ENCODE assay signal across 1 cellular context in the genomic region with DNA sequence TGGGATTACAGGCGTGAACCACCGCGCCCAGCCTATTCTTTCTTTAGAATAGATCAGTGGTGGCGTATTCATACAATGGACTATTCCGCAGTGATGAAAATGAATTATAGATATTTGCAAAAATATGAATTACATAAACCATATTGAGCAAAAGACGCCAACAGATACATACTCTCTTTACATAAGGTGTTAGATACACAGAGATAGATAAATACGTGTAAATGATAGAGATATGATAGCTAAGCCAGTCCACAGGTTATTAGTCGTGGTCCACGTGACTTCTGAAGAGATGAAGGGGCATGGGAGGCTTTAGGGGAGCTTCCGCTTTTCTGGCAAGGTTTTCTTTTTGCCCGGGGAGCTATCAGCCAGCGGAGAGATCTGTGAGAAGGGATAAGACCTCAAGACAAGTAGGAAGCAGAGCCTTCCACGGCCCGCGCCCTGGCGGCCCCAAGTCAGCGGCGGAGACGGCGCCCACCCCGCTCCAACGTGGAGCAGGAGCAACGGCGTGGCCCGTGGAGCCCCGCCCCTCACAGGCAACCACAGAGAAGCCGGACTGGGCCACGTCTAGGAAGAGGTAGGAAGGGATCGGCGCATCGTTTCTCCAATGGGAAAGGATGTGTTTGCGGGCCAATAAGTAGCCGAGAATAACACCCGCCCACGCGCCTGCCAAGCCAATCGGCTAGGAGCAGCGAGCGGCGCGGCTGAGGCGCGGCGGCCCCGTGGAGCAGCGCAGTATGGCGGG.
A peak's percentile ranks its signal among the peaks of the same experiment; 100 is the strongest.
TF ChIP-seq lines count a peak whose summit lies in the region.

A gene (plus strand): TSS at position 704 of the 742 bp plus-strand sequence. CDS start 31 bp downstream, at position 735.

TF ChIP-seq in HepG2, 621 proteins besides CTCF, POLR2A, EP300 and RAD21 (continued from another document and continues in another):
- TF ChIP-seq ZFX (CRISPR knock-in tag; IDR thresholded peaks at IDR 0.05; ENCODE audit: low read depth) = peak; percentile 74
- no peak for TF ChIP-seq JDP2 (CRISPR knock-in tag; IDR thresholded peaks at IDR 0.05; ENCODE audit: borderline replicate concordance)
- 0 out of 2 replicates have a peak, but pooled peaks have one; percentile 27 for TF ChIP-seq ZNF607 (CRISPR knock-in tag; IDR thresholded peaks at IDR 0.05; ENCODE audit: borderline replicate concordance)
- peak; percentile 83; the same call in 1 of the 2 replicates for TF ChIP-seq SIN3A (IDR thresholded peaks at IDR 0.05; ENCODE audit: borderline replicate concordance, low read depth, low read length)
- no peak for TF ChIP-seq BHLHE40 (IDR thresholded peaks at IDR 0.05; ENCODE audit: low read length)
- TF ChIP-seq ATF7-NPFF (CRISPR knock-in tag; IDR thresholded peaks at IDR 0.05; ENCODE audit: low read depth) = peak; percentile 20; the same call in 1 of the 2 replicates
- TF ChIP-seq, protein P1, sequence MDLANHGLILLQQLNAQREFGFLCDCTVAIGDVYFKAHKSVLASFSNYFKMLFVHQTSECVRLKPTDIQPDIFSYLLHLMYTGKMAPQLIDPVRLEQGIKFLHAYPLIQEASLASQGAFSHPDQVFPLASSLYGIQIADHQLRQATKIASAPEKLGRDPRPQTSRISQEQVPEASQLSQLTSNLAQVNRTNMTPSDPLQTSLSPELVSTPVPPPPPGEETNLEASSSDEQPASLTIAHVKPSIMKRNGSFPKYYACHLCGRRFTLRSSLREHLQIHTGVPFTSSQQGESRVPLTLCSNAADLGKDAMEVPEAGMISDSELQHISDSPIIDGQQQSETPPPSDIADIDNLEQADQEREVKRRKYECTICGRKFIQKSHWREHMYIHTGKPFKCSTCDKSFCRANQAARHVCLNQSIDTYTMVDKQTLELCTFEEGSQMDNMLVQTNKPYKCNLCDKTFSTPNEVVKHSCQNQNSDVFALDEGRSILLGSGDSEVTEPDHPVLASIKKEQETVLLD (CRISPR knock-in tag; IDR thresholded peaks at IDR 0.05; ENCODE audit: low read depth) = 0 out of 2 replicates have a peak, but pooled peaks have one; percentile 28
- TF ChIP-seq ETV6 (CRISPR knock-in tag; conservative IDR thresholded peaks at IDR 0.05) = no peak
- peak; percentile 94 for TF ChIP-seq SAP130 (CRISPR knock-in tag; IDR thresholded peaks at IDR 0.05; ENCODE audit: low read depth)
- TF ChIP-seq CHD2 (IDR thresholded peaks at IDR 0.05; ENCODE audit: low read depth, low read length) = no peak
- no peak for TF ChIP-seq CAMTA2 (CRISPR knock-in tag; IDR thresholded peaks at IDR 0.05; ENCODE audit: borderline replicate concordance)
- peak; percentile 93 for TF ChIP-seq RBFOX2 (IDR thresholded peaks at IDR 0.05; ENCODE audit: low read depth, low read length)
- TF ChIP-seq GABPA (IDR thresholded peaks at IDR 0.05; ENCODE audit: low read depth, low read length) = no peak
- TF ChIP-seq GABPA (CRISPR knock-in tag; IDR thresholded peaks at IDR 0.05; ENCODE audit: low read depth) = no peak
- TF ChIP-seq MIXL1 (CRISPR knock-in tag; IDR thresholded peaks at IDR 0.05) = no peak
- TF ChIP-seq, protein P2, sequence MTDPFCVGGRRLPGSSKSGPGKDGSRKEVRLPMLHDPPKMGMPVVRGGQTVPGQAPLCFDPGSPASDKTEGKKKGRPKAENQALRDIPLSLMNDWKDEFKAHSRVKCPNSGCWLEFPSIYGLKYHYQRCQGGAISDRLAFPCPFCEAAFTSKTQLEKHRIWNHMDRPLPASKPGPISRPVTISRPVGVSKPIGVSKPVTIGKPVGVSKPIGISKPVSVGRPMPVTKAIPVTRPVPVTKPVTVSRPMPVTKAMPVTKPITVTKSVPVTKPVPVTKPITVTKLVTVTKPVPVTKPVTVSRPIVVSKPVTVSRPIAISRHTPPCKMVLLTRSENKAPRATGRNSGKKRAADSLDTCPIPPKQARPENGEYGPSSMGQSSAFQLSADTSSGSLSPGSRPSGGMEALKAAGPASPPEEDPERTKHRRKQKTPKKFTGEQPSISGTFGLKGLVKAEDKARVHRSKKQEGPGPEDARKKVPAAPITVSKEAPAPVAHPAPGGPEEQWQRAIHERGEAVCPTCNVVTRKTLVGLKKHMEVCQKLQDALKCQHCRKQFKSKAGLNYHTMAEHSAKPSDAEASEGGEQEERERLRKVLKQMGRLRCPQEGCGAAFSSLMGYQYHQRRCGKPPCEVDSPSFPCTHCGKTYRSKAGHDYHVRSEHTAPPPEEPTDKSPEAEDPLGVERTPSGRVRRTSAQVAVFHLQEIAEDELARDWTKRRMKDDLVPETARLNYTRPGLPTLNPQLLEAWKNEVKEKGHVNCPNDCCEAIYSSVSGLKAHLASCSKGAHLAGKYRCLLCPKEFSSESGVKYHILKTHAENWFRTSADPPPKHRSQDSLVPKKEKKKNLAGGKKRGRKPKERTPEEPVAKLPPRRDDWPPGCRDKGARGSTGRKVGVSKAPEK (CRISPR knock-in tag; IDR thresholded peaks at IDR 0.05; ENCODE audit: borderline replicate concordance) = no peak
- TF ChIP-seq, protein P3, sequence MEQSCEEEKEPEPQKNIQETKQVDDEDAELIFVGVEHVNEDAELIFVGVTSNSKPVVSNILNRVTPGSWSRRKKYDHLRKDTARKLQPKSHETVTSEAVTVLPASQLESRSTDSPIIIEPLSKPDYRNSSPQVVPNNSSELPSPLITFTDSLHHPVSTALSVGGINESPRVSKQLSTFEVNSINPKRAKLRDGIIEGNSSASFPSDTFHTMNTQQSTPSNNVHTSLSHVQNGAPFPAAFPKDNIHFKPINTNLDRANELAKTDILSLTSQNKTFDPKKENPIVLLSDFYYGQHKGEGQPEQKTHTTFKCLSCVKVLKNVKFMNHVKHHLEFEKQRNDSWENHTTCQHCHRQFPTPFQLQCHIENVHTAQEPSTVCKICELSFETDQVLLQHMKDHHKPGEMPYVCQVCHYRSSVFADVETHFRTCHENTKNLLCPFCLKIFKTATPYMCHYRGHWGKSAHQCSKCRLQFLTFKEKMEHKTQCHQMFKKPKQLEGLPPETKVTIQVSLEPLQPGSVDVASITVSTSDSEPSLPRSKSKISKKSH (CRISPR knock-in tag; IDR thresholded peaks at IDR 0.05; ENCODE audit: borderline replicate concordance) = no peak
- TF ChIP-seq DR1 (CRISPR knock-in tag; IDR thresholded peaks at IDR 0.05) = peak; percentile 79; the same call in 1 of the 2 replicates
- TF ChIP-seq POLR2G (IDR thresholded peaks at IDR 0.05; ENCODE audit: low read depth, low read length) = peak; percentile 91
- TF ChIP-seq SOX13 (IDR thresholded peaks at IDR 0.05) = no peak
- TF ChIP-seq SOX13 (CRISPR knock-in tag; conservative IDR thresholded peaks at IDR 0.05 in 1 of 2, IDR thresholded peaks at IDR 0.05 in 1 of 2) = no peak
- TF ChIP-seq ZNF3 (CRISPR knock-in tag; IDR thresholded peaks at IDR 0.05) = no peak
- 0 out of 2 replicates have a peak, but pooled peaks have one; percentile 40 for TF ChIP-seq ZNF501 (CRISPR knock-in tag; IDR thresholded peaks at IDR 0.05)
- peak; percentile 60 for TF ChIP-seq HOXA3 (CRISPR knock-in tag; IDR thresholded peaks at IDR 0.05)
- TF ChIP-seq, protein P4, sequence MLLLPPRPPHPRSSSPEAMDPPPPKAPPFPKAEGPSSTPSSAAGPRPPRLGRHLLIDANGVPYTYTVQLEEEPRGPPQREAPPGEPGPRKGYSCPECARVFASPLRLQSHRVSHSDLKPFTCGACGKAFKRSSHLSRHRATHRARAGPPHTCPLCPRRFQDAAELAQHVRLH (CRISPR knock-in tag; IDR thresholded peaks at IDR 0.05; ENCODE audit: borderline replicate concordance, low read depth) = peak; percentile 68; the same call in 1 of the 2 replicates
- TF ChIP-seq ZFP37 (CRISPR knock-in tag; IDR thresholded peaks at IDR 0.05; ENCODE audit: borderline replicate concordance) = no peak
- TF ChIP-seq, protein P5, sequence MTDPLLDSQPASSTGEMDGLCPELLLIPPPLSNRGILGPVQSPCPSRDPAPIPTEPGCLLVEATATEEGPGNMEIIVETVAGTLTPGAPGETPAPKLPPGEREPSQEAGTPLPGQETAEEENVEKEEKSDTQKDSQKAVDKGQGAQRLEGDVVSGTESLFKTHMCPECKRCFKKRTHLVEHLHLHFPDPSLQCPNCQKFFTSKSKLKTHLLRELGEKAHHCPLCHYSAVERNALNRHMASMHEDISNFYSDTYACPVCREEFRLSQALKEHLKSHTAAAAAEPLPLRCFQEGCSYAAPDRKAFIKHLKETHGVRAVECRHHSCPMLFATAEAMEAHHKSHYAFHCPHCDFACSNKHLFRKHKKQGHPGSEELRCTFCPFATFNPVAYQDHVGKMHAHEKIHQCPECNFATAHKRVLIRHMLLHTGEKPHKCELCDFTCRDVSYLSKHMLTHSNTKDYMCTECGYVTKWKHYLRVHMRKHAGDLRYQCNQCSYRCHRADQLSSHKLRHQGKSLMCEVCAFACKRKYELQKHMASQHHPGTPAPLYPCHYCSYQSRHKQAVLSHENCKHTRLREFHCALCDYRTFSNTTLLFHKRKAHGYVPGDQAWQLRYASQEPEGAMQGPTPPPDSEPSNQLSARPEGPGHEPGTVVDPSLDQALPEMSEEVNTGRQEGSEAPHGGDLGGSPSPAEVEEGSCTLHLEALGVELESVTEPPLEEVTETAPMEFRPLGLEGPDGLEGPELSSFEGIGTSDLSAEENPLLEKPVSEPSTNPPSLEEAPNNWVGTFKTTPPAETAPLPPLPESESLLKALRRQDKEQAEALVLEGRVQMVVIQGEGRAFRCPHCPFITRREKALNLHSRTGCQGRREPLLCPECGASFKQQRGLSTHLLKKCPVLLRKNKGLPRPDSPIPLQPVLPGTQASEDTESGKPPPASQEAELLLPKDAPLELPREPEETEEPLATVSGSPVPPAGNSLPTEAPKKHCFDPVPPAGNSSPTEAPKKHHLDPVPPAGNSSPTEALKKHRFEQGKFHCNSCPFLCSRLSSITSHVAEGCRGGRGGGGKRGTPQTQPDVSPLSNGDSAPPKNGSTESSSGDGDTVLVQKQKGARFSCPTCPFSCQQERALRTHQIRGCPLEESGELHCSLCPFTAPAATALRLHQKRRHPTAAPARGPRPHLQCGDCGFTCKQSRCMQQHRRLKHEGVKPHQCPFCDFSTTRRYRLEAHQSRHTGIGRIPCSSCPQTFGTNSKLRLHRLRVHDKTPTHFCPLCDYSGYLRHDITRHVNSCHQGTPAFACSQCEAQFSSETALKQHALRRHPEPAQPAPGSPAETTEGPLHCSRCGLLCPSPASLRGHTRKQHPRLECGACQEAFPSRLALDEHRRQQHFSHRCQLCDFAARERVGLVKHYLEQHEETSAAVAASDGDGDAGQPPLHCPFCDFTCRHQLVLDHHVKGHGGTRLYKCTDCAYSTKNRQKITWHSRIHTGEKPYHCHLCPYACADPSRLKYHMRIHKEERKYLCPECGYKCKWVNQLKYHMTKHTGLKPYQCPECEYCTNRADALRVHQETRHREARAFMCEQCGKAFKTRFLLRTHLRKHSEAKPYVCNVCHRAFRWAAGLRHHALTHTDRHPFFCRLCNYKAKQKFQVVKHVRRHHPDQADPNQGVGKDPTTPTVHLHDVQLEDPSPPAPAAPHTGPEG (CRISPR knock-in tag; IDR thresholded peaks at IDR 0.05) = no peak
- TF ChIP-seq MLLT10 (CRISPR knock-in tag; IDR thresholded peaks at IDR 0.05) = no peak
- TF ChIP-seq, protein P6, sequence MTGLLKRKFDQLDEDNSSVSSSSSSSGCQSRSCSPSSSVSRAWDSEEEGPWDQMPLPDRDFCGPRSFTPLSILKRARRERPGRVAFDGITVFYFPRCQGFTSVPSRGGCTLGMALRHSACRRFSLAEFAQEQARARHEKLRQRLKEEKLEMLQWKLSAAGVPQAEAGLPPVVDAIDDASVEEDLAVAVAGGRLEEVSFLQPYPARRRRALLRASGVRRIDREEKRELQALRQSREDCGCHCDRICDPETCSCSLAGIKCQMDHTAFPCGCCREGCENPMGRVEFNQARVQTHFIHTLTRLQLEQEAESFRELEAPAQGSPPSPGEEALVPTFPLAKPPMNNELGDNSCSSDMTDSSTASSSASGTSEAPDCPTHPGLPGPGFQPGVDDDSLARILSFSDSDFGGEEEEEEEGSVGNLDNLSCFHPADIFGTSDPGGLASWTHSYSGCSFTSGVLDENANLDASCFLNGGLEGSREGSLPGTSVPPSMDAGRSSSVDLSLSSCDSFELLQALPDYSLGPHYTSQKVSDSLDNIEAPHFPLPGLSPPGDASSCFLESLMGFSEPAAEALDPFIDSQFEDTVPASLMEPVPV (CRISPR knock-in tag; IDR thresholded peaks at IDR 0.05) = 0 out of 2 replicates have a peak, but pooled peaks have one; percentile 40
- peak; percentile 33; the same call in 1 of the 2 replicates for TF ChIP-seq NCOA2 (CRISPR knock-in tag; IDR thresholded peaks at IDR 0.05)
- no peak for TF ChIP-seq ARNT2 (CRISPR knock-in tag; IDR thresholded peaks at IDR 0.05; ENCODE audit: low read depth)
- TF ChIP-seq ZNF614 (CRISPR knock-in tag; IDR thresholded peaks at IDR 0.05; ENCODE audit: borderline replicate concordance) = no peak; the same call in 1 of the 2 replicates
- TF ChIP-seq REXO4 (CRISPR knock-in tag; IDR thresholded peaks at IDR 0.05; ENCODE audit: borderline replicate concordance) = no peak
- TF ChIP-seq, protein P7, sequence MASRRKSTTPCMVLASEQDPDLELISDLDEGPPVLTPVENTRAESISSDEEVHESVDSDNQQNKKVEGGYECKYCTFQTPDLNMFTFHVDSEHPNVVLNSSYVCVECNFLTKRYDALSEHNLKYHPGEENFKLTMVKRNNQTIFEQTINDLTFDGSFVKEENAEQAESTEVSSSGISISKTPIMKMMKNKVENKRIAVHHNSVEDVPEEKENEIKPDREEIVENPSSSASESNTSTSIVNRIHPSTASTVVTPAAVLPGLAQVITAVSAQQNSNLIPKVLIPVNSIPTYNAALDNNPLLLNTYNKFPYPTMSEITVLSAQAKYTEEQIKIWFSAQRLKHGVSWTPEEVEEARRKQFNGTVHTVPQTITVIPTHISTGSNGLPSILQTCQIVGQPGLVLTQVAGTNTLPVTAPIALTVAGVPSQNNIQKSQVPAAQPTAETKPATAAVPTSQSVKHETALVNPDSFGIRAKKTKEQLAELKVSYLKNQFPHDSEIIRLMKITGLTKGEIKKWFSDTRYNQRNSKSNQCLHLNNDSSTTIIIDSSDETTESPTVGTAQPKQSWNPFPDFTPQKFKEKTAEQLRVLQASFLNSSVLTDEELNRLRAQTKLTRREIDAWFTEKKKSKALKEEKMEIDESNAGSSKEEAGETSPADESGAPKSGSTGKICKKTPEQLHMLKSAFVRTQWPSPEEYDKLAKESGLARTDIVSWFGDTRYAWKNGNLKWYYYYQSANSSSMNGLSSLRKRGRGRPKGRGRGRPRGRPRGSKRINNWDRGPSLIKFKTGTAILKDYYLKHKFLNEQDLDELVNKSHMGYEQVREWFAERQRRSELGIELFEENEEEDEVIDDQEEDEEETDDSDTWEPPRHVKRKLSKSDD (CRISPR knock-in tag; IDR thresholded peaks at IDR 0.05; ENCODE audit: low read depth) = no peak
- TF ChIP-seq ZNF160 (CRISPR knock-in tag; IDR thresholded peaks at IDR 0.05) = no peak; the same call in 1 of the 2 replicates
- no peak for TF ChIP-seq SOX6 (IDR thresholded peaks at IDR 0.05)
- TF ChIP-seq SOX6 (CRISPR knock-in tag; IDR thresholded peaks at IDR 0.05) = peak; percentile 48
- TF ChIP-seq ZNF282 (IDR thresholded peaks at IDR 0.05; ENCODE audit: partially characterized antibody) = no peak
- TF ChIP-seq SP140L (CRISPR knock-in tag; IDR thresholded peaks at IDR 0.05; ENCODE audit: borderline replicate concordance) = 0 out of 2 replicates have a peak, but pooled peaks have one; percentile 30
- no peak for TF ChIP-seq SIX4 (CRISPR knock-in tag; IDR thresholded peaks at IDR 0.05)
- no peak for TF ChIP-seq CENPT (CRISPR knock-in tag; IDR thresholded peaks at IDR 0.05; ENCODE audit: low read depth)
- no peak for TF ChIP-seq TP53 (CRISPR knock-in tag; conservative IDR thresholded peaks at IDR 0.05)
- TF ChIP-seq, protein P8, sequence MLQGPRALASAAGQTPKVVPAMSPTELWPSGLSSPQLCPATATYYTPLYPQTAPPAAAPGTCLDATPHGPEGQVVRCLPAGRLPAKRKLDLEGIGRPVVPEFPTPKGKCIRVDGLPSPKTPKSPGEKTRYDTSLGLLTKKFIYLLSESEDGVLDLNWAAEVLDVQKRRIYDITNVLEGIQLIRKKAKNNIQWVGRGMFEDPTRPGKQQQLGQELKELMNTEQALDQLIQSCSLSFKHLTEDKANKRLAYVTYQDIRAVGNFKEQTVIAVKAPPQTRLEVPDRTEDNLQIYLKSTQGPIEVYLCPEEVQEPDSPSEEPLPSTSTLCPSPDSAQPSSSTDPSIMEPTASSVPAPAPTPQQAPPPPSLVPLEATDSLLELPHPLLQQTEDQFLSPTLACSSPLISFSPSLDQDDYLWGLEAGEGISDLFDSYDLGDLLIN (CRISPR knock-in tag; IDR thresholded peaks at IDR 0.05; ENCODE audit: borderline replicate concordance) = no peak
